1 cellular context compared by ENCODE assay signal in the genomic region with DNA sequence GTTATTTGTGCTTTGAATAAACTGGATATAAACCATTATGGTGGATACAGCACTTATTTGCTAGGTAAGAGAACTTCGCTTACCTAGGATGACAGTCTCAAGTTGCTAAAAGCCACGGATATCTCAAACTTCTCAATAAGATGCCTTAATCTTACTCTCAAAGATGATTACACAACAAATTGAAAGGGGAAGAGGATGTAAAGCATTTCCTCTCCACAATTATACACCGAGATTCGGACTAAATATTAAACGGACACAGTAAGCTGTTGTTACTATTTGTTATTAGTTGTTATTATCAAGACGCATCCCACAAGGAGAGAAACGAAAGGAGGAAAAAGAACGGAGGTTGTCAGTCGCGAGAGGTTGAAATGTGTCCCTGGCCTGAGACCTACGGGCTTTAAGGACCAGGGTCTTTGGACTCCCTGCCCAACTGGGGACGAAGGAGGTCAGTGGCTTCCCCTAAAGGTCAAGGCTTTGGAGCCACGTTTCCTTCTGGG.
TF ChIP-seq lines count a peak whose summit lies in the region.

No MANE protein-coding gene starts in this region.

TF ChIP-seq in H1, 55 proteins besides CTCF, POLR2A, EP300 and RAD21:
- TF ChIP-seq ZNF274 (IDR thresholded peaks at IDR 0.05; ENCODE audit: borderline replicate concordance, extremely low read depth, low read length) (no peak), PHF8 (conservative IDR thresholded peaks at IDR 0.05; ENCODE audit: low read depth, low read length) (no peak), TAF1 (IDR thresholded peaks at IDR 0.05; ENCODE audit: low read depth, low read length) (no peak), TAF7 (optimal IDR thresholded peaks at IDR 0.05; ENCODE audit: borderline replicate concordance, low read depth, low read length) (no peak), KDM1A (IDR thresholded peaks at IDR 0.05; ENCODE audit: borderline replicate concordance, low read length) (no peak), SUZ12 (IDR thresholded peaks at IDR 0.05; ENCODE audit: low read length) (no peak), EGR1 (IDR thresholded peaks at IDR 0.05; ENCODE audit: borderline replicate concordance, low read depth, low read length) (no peak), SAP30 (IDR thresholded peaks at IDR 0.05; ENCODE audit: insufficient read depth, insufficient replicate concordance, low read length) (no peak), RFX5 (IDR thresholded peaks at IDR 0.05; ENCODE audit: borderline replicate concordance, low read depth, low read length) (no peak), GABPA (IDR thresholded peaks at IDR 0.05; ENCODE audit: borderline replicate concordance, insufficient read depth, low read length) (no peak), KDM5A (IDR thresholded peaks at IDR 0.05; ENCODE audit: low read length) (no peak), GTF2F1 (IDR thresholded peaks at IDR 0.05; ENCODE audit: borderline replicate concordance, low read depth, low read length) (no peak)
- TF ChIP-seq, protein P1, sequence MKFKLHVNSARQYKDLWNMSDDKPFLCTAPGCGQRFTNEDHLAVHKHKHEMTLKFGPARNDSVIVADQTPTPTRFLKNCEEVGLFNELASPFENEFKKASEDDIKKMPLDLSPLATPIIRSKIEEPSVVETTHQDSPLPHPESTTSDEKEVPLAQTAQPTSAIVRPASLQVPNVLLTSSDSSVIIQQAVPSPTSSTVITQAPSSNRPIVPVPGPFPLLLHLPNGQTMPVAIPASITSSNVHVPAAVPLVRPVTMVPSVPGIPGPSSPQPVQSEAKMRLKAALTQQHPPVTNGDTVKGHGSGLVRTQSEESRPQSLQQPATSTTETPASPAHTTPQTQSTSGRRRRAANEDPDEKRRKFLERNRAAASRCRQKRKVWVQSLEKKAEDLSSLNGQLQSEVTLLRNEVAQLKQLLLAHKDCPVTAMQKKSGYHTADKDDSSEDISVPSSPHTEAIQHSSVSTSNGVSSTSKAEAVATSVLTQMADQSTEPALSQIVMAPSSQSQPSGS (IDR thresholded peaks at IDR 0.05; ENCODE audit: low read length): no peak
- TF ChIP-seq, protein P2, sequence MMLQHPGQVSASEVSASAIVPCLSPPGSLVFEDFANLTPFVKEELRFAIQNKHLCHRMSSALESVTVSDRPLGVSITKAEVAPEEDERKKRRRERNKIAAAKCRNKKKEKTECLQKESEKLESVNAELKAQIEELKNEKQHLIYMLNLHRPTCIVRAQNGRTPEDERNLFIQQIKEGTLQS (IDR thresholded peaks at IDR 0.05; ENCODE audit: insufficient read depth, low read depth, low read length): no peak
